17 cellular contexts compared by ENCODE assay signal in the genomic region with DNA sequence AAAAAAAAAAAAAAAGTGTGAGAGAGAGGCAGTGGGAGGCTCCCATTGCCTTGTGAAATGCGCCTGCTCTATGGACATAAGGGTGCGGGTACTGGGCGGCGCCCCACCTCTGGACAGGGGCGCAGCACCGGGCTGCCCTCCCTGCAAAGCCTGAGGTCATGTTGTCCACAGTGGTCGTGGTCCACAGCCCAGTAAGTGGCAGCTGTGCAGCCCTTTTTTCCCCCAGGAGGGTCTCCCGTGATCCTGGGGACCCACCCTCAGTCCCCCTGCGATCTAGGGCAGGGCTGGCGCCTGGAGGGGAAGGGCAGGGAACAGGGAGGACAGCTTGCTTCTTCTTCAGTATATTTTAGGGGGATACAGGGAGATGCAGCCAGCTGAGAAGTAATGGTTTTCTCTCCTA. TPM values are rescaled to one million over a fixed set of nuclear protein-coding genes. Genes with fewer than 3 reads are reported as not detected.
DNase-seq lines count a peak whose midpoint lies in the region; ATAC-seq, FAIRE-seq and TF ChIP-seq lines count a peak whose summit lies in the region.
"Had no signal": no experiment of that assay in that cellular context is flagged by ENCODE, and none has a peak within 500 bp of the region (broad histone marks: within the 10 kb centered on the region; RNA-seq: fewer than 3 reads in every experiment).

No MANE protein-coding gene starts in this region.

- H3K27me3 Mint-ChIP-seq in GM23338 (ENCODE audit: insufficient read depth, low read depth, poor library complexity) (peaks cover 5% of the 10 kb centered on the region), astrocyte (ENCODE audit: low read depth, unreplicated experiment) (no peaks in the 10 kb centered on the region)
- H3K27me3 Mint-ChIP-seq: activated CD4-positive, alpha-beta memory T cell treated with anti-CD3 and anti-CD28 coated beads, Interleukin-2, amount 10 ng/mL, durations not matched to agents 7 days and 5 days; CD4-positive, alpha-beta memory T cell had no signal

- peak overlapping the region; percentile 65 for H3K9ac ChIP-seq in astrocyte (ENCODE audit: low read length)
- no peak overlapping the region for H3K9ac ChIP-seq in iPS-18a (ENCODE audit: low read length)

- no peaks in the 10 kb centered on the region for H3K79me2 ChIP-seq in GM23338 (replicated peaks; ENCODE audit: insufficient read depth)
- no peaks in the 10 kb centered on the region for H3K79me2 ChIP-seq in astrocyte (ENCODE audit: insufficient read depth, low read length)

- peak overlapping the region; percentile 94 for H2AFZ ChIP-seq in GM23338
- H2AFZ ChIP-seq in astrocyte (ENCODE audit: low read depth, low read length), result peak overlapping the region; percentile 97

- no peaks in the 10 kb centered on the region for H3F3A ChIP-seq in GM23338 (replicated peaks; ENCODE audit: low read depth)

- no peak overlapping the region for H3K27ac ChIP-seq in GM23338 (ENCODE audit: low read depth)
- H3K27ac ChIP-seq in astrocyte (ENCODE audit: low read depth, low read length), result no peak overlapping the region
- H3K27ac ChIP-seq in iPS-18a (ENCODE audit: low read length), result no peak overlapping the region
- H3K27ac ChIP-seq: left lung, thoracic aorta, VCaP had no signal

- H3K36me3 Mint-ChIP-seq in GM23338 (ENCODE audit: low read depth) (peaks cover 4% of the 10 kb centered on the region; the same call in 1 of the 3 replicates), astrocyte (ENCODE audit: low read depth, unreplicated experiment) (peaks cover 3% of the 10 kb centered on the region)

- H3K9me3 ChIP-seq in astrocyte (ENCODE audit: insufficient read depth, low read depth, low read length) (no peaks in the 10 kb centered on the region), iPS-18a (ENCODE audit: control insufficient read depth, low read depth, low read length) (no peaks in the 10 kb centered on the region)
- H3K9me3 ChIP-seq: left lung, thoracic aorta had no signal

- DNase-seq in GM23338 (ENCODE audit: low spot score), result no peak
- DNase-seq in astrocyte (ENCODE audit: low read depth), result no peak
- DNase-seq in sciatic nerve (ENCODE audit: low spot score), result peak; percentile 46
- no peak for DNase-seq in NCI-H187 (lab: John Stamatoyannopoulos, UW)
- no peak for DNase-seq in superior temporal gyrus (ENCODE audit: extremely low spot score)
- DNase-seq: GF-D8, KG1, MV-4-11, NCI-H226 had no signal

- H3K4me1 ChIP-seq in GM23338 (ENCODE audit: insufficient read depth), result no peaks in the 10 kb centered on the region
- H3K4me1 ChIP-seq in astrocyte (ENCODE audit: insufficient read depth, low read length), result peaks cover 7% of the 10 kb centered on the region
- H3K4me1 ChIP-seq in iPS-18a (ENCODE audit: control insufficient read depth, low read depth, low read length), result no peaks in the 10 kb centered on the region

- H3K4me3 ChIP-seq in GM23338, result peak overlapping the region; percentile 60
- H3K4me3 ChIP-seq in astrocyte (ENCODE audit: insufficient read depth, low read depth, low read length), result peak overlapping the region; percentile 55
- H3K4me3 ChIP-seq in iPS-18a (ENCODE audit: low read length), result peak overlapping the region; percentile 52
- H3K4me3 ChIP-seq: left lung had no signal

- H3K9me3 Mint-ChIP-seq in GM23338 (no peaks in the 10 kb centered on the region), astrocyte (ENCODE audit: unreplicated experiment) (no peaks in the 10 kb centered on the region)
- H3K9me3 Mint-ChIP-seq: activated CD4-positive, alpha-beta memory T cell treated with anti-CD3 and anti-CD28 coated beads, Interleukin-2, amount 10 ng/mL, durations not matched to agents 7 days and 5 days; CD4-positive, alpha-beta memory T cell; T-helper 1 cell treated with Interleukin-12 subunit alpha and Interleukin-12 subunit beta and Interleukin-4 antibody, amounts not matched to agents 30 μg/mL and 1 μg/mL, for 36 hours had no signal

- H3K4me2 ChIP-seq in GM23338 (peak overlapping the region; percentile 80), astrocyte (ENCODE audit: low read length) (peak overlapping the region; percentile 89)

- no peak overlapping the region for H3K27ac Mint-ChIP-seq in GM23338
- no peak overlapping the region for H3K27ac Mint-ChIP-seq in astrocyte (ENCODE audit: unreplicated experiment)
- H3K27ac Mint-ChIP-seq: activated CD4-positive, alpha-beta memory T cell treated with anti-CD3 and anti-CD28 coated beads, Interleukin-2, amount 10 ng/mL, durations not matched to agents 7 days and 5 days; T-helper 1 cell treated with Interleukin-12 subunit alpha and Interleukin-12 subunit beta and Interleukin-4 antibody, amounts not matched to agents 30 μg/mL and 1 μg/mL, for 36 hours had no signal

- no peaks in the 10 kb centered on the region for H3K27me3 ChIP-seq in GM23338 (ENCODE audit: insufficient read depth)
- H3K27me3 ChIP-seq in astrocyte (ENCODE audit: insufficient read depth, low read length), result no peaks in the 10 kb centered on the region
- no peaks in the 10 kb centered on the region for H3K27me3 ChIP-seq in iPS-18a (ENCODE audit: control insufficient read depth, insufficient read depth, low read length)
- H3K27me3 ChIP-seq: left lung had no signal

- H3K4me1 Mint-ChIP-seq in GM23338, result peaks cover 3% of the 10 kb centered on the region; the same call in 1 of the 3 replicates
- no peaks in the 10 kb centered on the region for H3K4me1 Mint-ChIP-seq in astrocyte (ENCODE audit: low read depth, unreplicated experiment)

- H3K36me3 ChIP-seq in GM23338 (ENCODE audit: insufficient read depth), result peaks cover 3% of the 10 kb centered on the region; the same call in 1 of the 2 replicates
- H3K36me3 ChIP-seq in astrocyte (ENCODE audit: insufficient read depth, low read length), result peaks cover 53% of the 10 kb centered on the region
- peaks cover 4% of the 10 kb centered on the region for H3K36me3 ChIP-seq in iPS-18a (ENCODE audit: control insufficient read depth, low read depth, low read length)

- no peaks in the 10 kb centered on the region for H3K9me2 ChIP-seq in GM23338 (ENCODE audit: insufficient read depth)

- H4K20me1 ChIP-seq in GM23338 (replicated peaks; ENCODE audit: insufficient read depth) (no peaks in the 10 kb centered on the region), astrocyte (ENCODE audit: insufficient read depth, low read length) (peaks cover 19% of the 10 kb centered on the region)

- intact Hi-C loops in sciatic nerve (cut with DNase I), result no loop called here

- TF ChIP-seq CTCF in GM23338 (conservative IDR thresholded peaks at IDR 0.05; ENCODE audit: low read depth in 2 of 2) (no peak), astrocyte (IDR thresholded peaks at IDR 0.05; ENCODE audit: insufficient read depth, low read depth, low read length) (no peak)

- ATAC-seq in GM23338 (peak; percentile 17; the same call in 2 of the 3 replicates), sciatic nerve (peak; percentile 21), HG03045 (IDR thresholded peaks at IDR 0.05; ENCODE audit: unreplicated experiment) (no peak)

- H3K4me3 Mint-ChIP-seq in GM23338 (peak overlapping the region; percentile 78), astrocyte (ENCODE audit: unreplicated experiment) (no peak overlapping the region)
- H3K4me3 Mint-ChIP-seq: activated CD4-positive, alpha-beta memory T cell treated with anti-CD3 and anti-CD28 coated beads, Interleukin-2, amount 10 ng/mL, durations not matched to agents 7 days and 5 days; CD4-positive, alpha-beta memory T cell; T-helper 1 cell treated with Interleukin-12 subunit alpha and Interleukin-12 subunit beta and Interleukin-4 antibody, amounts not matched to agents 30 μg/mL and 1 μg/mL, for 36 hours had no signal

- FAIRE-seq in astrocyte (lab: Jason Lieb, UNC), result no peak

TF ChIP-seq in GM23338, 12 proteins besides CTCF, POLR2A, EP300 and RAD21 (continues in another document):
- TF ChIP-seq ZNF114 (CRISPR knock-in tag; IDR thresholded peaks at IDR 0.05) (no peak), STAT1 (IDR thresholded peaks at IDR 0.05; ENCODE audit: unreplicated experiment) (no peak), EZH2phosphoT487 (IDR thresholded peaks at IDR 0.05; ENCODE audit: unreplicated experiment) (no peak)
- TF ChIP-seq, protein P1, sequence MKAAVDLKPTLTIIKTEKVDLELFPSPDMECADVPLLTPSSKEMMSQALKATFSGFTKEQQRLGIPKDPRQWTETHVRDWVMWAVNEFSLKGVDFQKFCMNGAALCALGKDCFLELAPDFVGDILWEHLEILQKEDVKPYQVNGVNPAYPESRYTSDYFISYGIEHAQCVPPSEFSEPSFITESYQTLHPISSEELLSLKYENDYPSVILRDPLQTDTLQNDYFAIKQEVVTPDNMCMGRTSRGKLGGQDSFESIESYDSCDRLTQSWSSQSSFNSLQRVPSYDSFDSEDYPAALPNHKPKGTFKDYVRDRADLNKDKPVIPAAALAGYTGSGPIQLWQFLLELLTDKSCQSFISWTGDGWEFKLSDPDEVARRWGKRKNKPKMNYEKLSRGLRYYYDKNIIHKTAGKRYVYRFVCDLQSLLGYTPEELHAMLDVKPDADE (IDR thresholded peaks at IDR 0.05), result no peak

RNA-seq across cellular contexts. Expression of gene LPIN1, which starts 37.9 kb away (rescaled TPM):
- total RNA-seq in GM23338 (2014; rRNA removed; shearing (Covaris generic)), result 7.1 and 9.5 TPM in 2 replicates
- polyA plus RNA-seq in GM23338 (2016; fragmentation: Nextera tagmentation; extraction: Ambion mirVana), result 4.4 and 5.4 TPM in 2 replicates
- 16.1 and 23.4 TPM in 2 replicates for total RNA-seq in astrocyte
- 141 TPM for total RNA-seq in sciatic nerve
